In genomic region chr9:17230646-17231045, GRCh38 we compare ENCODE assay signal across 1 cellular context.
TF ChIP-seq lines count a peak whose summit lies in the region.

No MANE protein-coding gene starts in this region.

TF ChIP-seq in GM23338, 12 proteins besides CTCF, POLR2A, EP300 and RAD21 (continued from another document):
- TF ChIP-seq REST (IDR thresholded peaks at IDR 0.05; ENCODE audit: unreplicated experiment): no peak
- TF ChIP-seq JUNB (IDR thresholded peaks at IDR 0.05; ENCODE audit: unreplicated experiment): no peak
- no peak for TF ChIP-seq EZH2phosphoT487 (IDR thresholded peaks at IDR 0.05; ENCODE audit: unreplicated experiment)
- no peak for TF ChIP-seq ETS1 (IDR thresholded peaks at IDR 0.05)
- no peak for TF ChIP-seq STAT1 (IDR thresholded peaks at IDR 0.05; ENCODE audit: unreplicated experiment)
- TF ChIP-seq POLR2AphosphoS5 (IDR thresholded peaks at IDR 0.05; ENCODE audit: low read depth): no peak
- no peak for TF ChIP-seq ZNF331 (CRISPR knock-in tag; IDR thresholded peaks at IDR 0.05; ENCODE audit: low read depth)
TF ChIP-seq in GM23338: peak in this region for 0.
